ENCODE assay signal across 35 cellular contexts in genomic region chr14:97420211-97420610, GRCh38.
DNase-seq lines count a peak whose midpoint lies in the region; ATAC-seq, FAIRE-seq and TF ChIP-seq lines count a peak whose summit lies in the region.
"Had no signal": no experiment of that assay in that cellular context is flagged by ENCODE, and none has a peak within 500 bp of the region (broad histone marks: within the 10 kb centered on the region; RNA-seq: fewer than 3 reads in every experiment).

No MANE protein-coding gene starts in this region.

- RAD21 ChIA-PET in GM12878 (lab: Charles Lee; ENCODE audit: unreplicated experiment): interaction anchor here (1.0 to 1.3 kb wide), 2 partner anchors 12 to 13 kb away, joined by 3 to 4 read pairs; no protein-coding TSS in a partner anchor

- in situ Hi-C loops in GM12878 (cut with MboI): no loop called here

- H4K20me1 ChIP-seq in GM23338 (replicated peaks; ENCODE audit: insufficient read depth) (no peaks in the 10 kb centered on the region), GM12878 (ENCODE audit: control insufficient read depth, insufficient read depth) (no peaks in the 10 kb centered on the region)
- H4K20me1 ChIP-seq: BLaER1; BLaER1 treated with 17β-estradiol and CSF1 and Interleukin-3, amounts not matched to agents 10 nM and 100 nM had no signal

- SMC1A ChIA-PET in GM12878 (lab: Charles Lee; ENCODE audit: uncharacterized antibody, unreplicated experiment): interaction anchor here (11.6 kb wide), 1 partner anchor 15 kb away, joined by 88 read pairs; no protein-coding TSS in a partner anchor

- H3K4me3 ChIP-seq in GM12865 (ENCODE audit: low read depth, low read length) (no peak overlapping the region), GM23338 (no peak overlapping the region), GM12878 (no peak overlapping the region)
- H3K4me3 ChIP-seq: A549; BLaER1; BLaER1 treated with 17β-estradiol and CSF1 and Interleukin-3, amounts not matched to agents 10 nM and 100 nM had no signal

- POLR2A ChIA-PET in GM12878 (lab: Charles Lee): no interaction called here

- H3K9me3 ChIP-seq in GM12878 (replicated peaks; ENCODE audit: control insufficient read depth, insufficient read depth, low read length): no peaks in the 10 kb centered on the region; the same call in 1 of the 3 replicates
- H3K9me3 ChIP-seq: A549; BE2C; BLaER1; BLaER1 treated with 17β-estradiol and CSF1 and Interleukin-3, amounts not matched to agents 10 nM and 100 nM; Caco-2 had no signal

- peaks cover 3% of the 10 kb centered on the region; the same call in 1 of the 2 replicates for H3F3A ChIP-seq in GM23338 (replicated peaks; ENCODE audit: low read depth)

- H3K36me3 Mint-ChIP-seq in GM23338 (ENCODE audit: low read depth): no peaks in the 10 kb centered on the region
- H3K36me3 Mint-ChIP-seq in stimulated activated naive B cell treated with anti-CD40 and anti-IgM and Interleukin-4, amounts not matched to agents 10 μg/mL and 1 μg/mL and 100 μg/mL, for 72 hours: no peaks in the 10 kb centered on the region
- H3K36me3 Mint-ChIP-seq: CD14-positive monocyte; CD4-positive, alpha-beta memory T cell; CD4-positive, CD25-positive, alpha-beta regulatory T cell; CD8-positive, alpha-beta memory T cell; CD8-positive, alpha-beta T cell had no signal

- no peak overlapping the region for H3K4me2 ChIP-seq in GM23338
- no peak overlapping the region for H3K4me2 ChIP-seq in GM12878 (ENCODE audit: control insufficient read depth, insufficient read depth)
- H3K4me2 ChIP-seq: A549; BLaER1; BLaER1 treated with 17β-estradiol and CSF1 and Interleukin-3, amounts not matched to agents 10 nM and 100 nM had no signal

- no peaks in the 10 kb centered on the region for H3K36me3 ChIP-seq in GM23338 (ENCODE audit: insufficient read depth)
- H3K36me3 ChIP-seq in GM12878 (ENCODE audit: control insufficient read depth in 2 of 2, insufficient read depth in 2 of 2, low read length in 1 of 2): no peaks in the 10 kb centered on the region
- H3K36me3 ChIP-seq: BE2C; BLaER1; BLaER1 treated with 17β-estradiol and CSF1 and Interleukin-3, amounts not matched to agents 10 nM and 100 nM had no signal

- no peak overlapping the region for H3K9ac ChIP-seq in GM12878 (ENCODE audit: control insufficient read depth, insufficient read depth, low read length)
- H3K9ac ChIP-seq: BLaER1; BLaER1 treated with 17β-estradiol and CSF1 and Interleukin-3, amounts not matched to agents 10 nM and 100 nM had no signal

- intact Hi-C loops in GM12878 (cut with micrococcal nuclease; ENCODE audit: unreplicated experiment): no loop called here

- BruUV-seq in GM12878 (replicated peaks; lab: Mats Ljungman, UMichigan): no TSS peak

- H3K4me1 ChIP-seq in GM23338 (ENCODE audit: insufficient read depth): peaks cover 28% of the 10 kb centered on the region
- H3K4me1 ChIP-seq in GM12878 (ENCODE audit: control insufficient read depth, insufficient read depth, low read length): peaks cover 3% of the 10 kb centered on the region; the same call in 1 of the 2 replicates
- H3K4me1 ChIP-seq: A549; BE2C; BLaER1; BLaER1 treated with 17β-estradiol and CSF1 and Interleukin-3, amounts not matched to agents 10 nM and 100 nM; Caco-2 had no signal

- H2AFZ ChIP-seq in GM23338: peak overlapping the region; percentile 12; the same call in 1 of the 2 replicates
- H2AFZ ChIP-seq in GM12878 (ENCODE audit: control insufficient read depth, low read depth, low read length): no peak overlapping the region

- no peak for FAIRE-seq in GM12878 (lab: Jason Lieb, UNC)
- FAIRE-seq: A204.1, A549, D721Med had no signal

- H3K9me3 Mint-ChIP-seq in GM23338: no peaks in the 10 kb centered on the region
- no peaks in the 10 kb centered on the region for H3K9me3 Mint-ChIP-seq in stimulated activated naive B cell treated with anti-CD40 and anti-IgM and Interleukin-4, amounts not matched to agents 10 μg/mL and 1 μg/mL and 100 μg/mL, for 72 hours
- H3K9me3 Mint-ChIP-seq: CD4-positive, alpha-beta memory T cell; CD4-positive, alpha-beta T cell; CD8-positive, alpha-beta memory T cell; CD8-positive, alpha-beta T cell had no signal

- H3K27ac Mint-ChIP-seq in GM23338: no peak overlapping the region
- no peak overlapping the region for H3K27ac Mint-ChIP-seq in stimulated activated naive B cell treated with anti-CD40 and anti-IgM and Interleukin-4, amounts not matched to agents 10 μg/mL and 1 μg/mL and 100 μg/mL, for 72 hours
- H3K27ac Mint-ChIP-seq: B cell; CD14-positive monocyte; CD4-positive, alpha-beta memory T cell; CD4-positive, alpha-beta T cell; CD4-positive, CD25-positive, alpha-beta regulatory T cell; CD8-positive, alpha-beta memory T cell; CD8-positive, alpha-beta T cell had no signal

- TF ChIP-seq CTCF in GM12865 (IDR thresholded peaks at IDR 0.05; ENCODE audit: insufficient read depth, low read depth, low read length, missing control alignments): no peak
- TF ChIP-seq CTCF in GM23338 (conservative IDR thresholded peaks at IDR 0.05; ENCODE audit: low read depth in 2 of 2): no peak
- no peak for TF ChIP-seq CTCF in GM12878 (IDR thresholded peaks at IDR 0.05 in 2 of 3, conservative IDR thresholded peaks at IDR 0.05 in 1 of 3; ENCODE audit: control insufficient read depth in 2 of 3, extremely low read depth in 1 of 3, insufficient read depth in 1 of 3, low read depth in 3 of 3, low read length in 3 of 3)

- TF ChIP-seq POLR2A in GM12878 (IDR thresholded peaks at IDR 0.05; ENCODE audit: low read depth, low read length): no peak

- no peak for ATAC-seq in GM23338
- ATAC-seq in GM12878: no peak
- no peak for ATAC-seq in stimulated activated naive B cell treated with anti-CD40 and anti-IgM and Interleukin-4, amounts not matched to agents 10 μg/mL and 1 μg/mL and 100 μg/mL, for 72 hours (replicated peaks)
- ATAC-seq: A549; CD8-positive, alpha-beta T cell had no signal

- CTCF ChIA-PET in GM12878 (lab: Yijun Ruan, JAX): interaction anchor here (1.1 kb wide), 1 partner anchor 120 kb away, joined by 3 read pairs; no protein-coding TSS in a partner anchor

- no peak for TF ChIP-seq EP300 in GM12878 (IDR thresholded peaks at IDR 0.05; ENCODE audit: borderline replicate concordance in 1 of 2, control insufficient read depth in 1 of 2, low read depth in 2 of 2, low read length in 2 of 2)

- H3K4me3 Mint-ChIP-seq in GM23338: no peak overlapping the region
- no peak overlapping the region for H3K4me3 Mint-ChIP-seq in stimulated activated naive B cell treated with anti-CD40 and anti-IgM and Interleukin-4, amounts not matched to agents 10 μg/mL and 1 μg/mL and 100 μg/mL, for 72 hours
- H3K4me3 Mint-ChIP-seq: B cell; CD14-positive monocyte; CD4-positive, alpha-beta memory T cell; CD4-positive, alpha-beta T cell; CD4-positive, CD25-positive, alpha-beta regulatory T cell; CD8-positive, alpha-beta memory T cell; CD8-positive, alpha-beta T cell had no signal

- DNase-seq in GM12865 (ENCODE audit: low read depth) (peak; percentile 76), GM23338 (ENCODE audit: low spot score) (no peak), GM12878 (ENCODE audit: low read depth, low spot score) (no peak), iPS-NIHi11 (ENCODE audit: low spot score) (no peak), hepatic stellate cell (ENCODE audit: low spot score) (no peak)
- DNase-seq in stimulated activated naive B cell treated with anti-CD40 and anti-IgM and Interleukin-4, amounts not matched to agents 10 μg/mL and 1 μg/mL and 100 μg/mL, for 72 hours: no peak
- DNase-seq: 8988T; ACHN; AML-193; BE2C; C1 segment of cervical spinal cord; Caco-2; Calu3; CD4-positive, alpha-beta memory T cell; CD4-positive, alpha-beta T cell; CD4-positive, CD25-positive, alpha-beta regulatory T cell; CD8-positive, alpha-beta memory T cell; CD8-positive, alpha-beta T cell; COR-L47; DMS 273 treated with DMSO at 0.1 percent for 48 hours; DMS153; DMS53; DMS79; DMS79 treated with DMSO at 0.1 percent for 48 hours; DND-41; EL had no signal

- H3K27me3 ChIP-seq in GM23338 (ENCODE audit: insufficient read depth) (no peaks in the 10 kb centered on the region), GM12878 (replicated peaks in 1 of 2; ENCODE audit: control insufficient read depth in 2 of 2, insufficient read depth in 2 of 2, low read length in 1 of 2) (no peaks in the 10 kb centered on the region)
- H3K27me3 ChIP-seq: BE2C; BLaER1; BLaER1 treated with 17β-estradiol and CSF1 and Interleukin-3, amounts not matched to agents 10 nM and 100 nM had no signal

- H3K79me2 ChIP-seq in GM23338 (replicated peaks; ENCODE audit: insufficient read depth) (no peaks in the 10 kb centered on the region), GM12878 (ENCODE audit: control insufficient read depth, insufficient read depth, low read length) (no peaks in the 10 kb centered on the region)

- 31% methylated on average over 6 of the region's 6 CpGs for WGBS in GM12878 (ENCODE audit: insufficient coverage, insufficient replicate concordance, low lambda C conversion rate, missing lambda C conversion rate)

- H3K27ac ChIP-seq in GM23338 (ENCODE audit: low read depth) (no peak overlapping the region), GM12878 (ENCODE audit: control insufficient read depth, insufficient read depth) (no peak overlapping the region; the same call in 1 of the 2 replicates)
- H3K27ac ChIP-seq: 22Rv1; A549; BLaER1; BLaER1 treated with 17β-estradiol and CSF1 and Interleukin-3, amounts not matched to agents 10 nM and 100 nM; C4-2B had no signal

- no peak for TF ChIP-seq RAD21 in GM12878 (IDR thresholded peaks at IDR 0.05; ENCODE audit: insufficient read depth, low read depth, low read length)

- H3K4me1 Mint-ChIP-seq in GM23338: peaks cover 29% of the 10 kb centered on the region
- no peaks in the 10 kb centered on the region for H3K4me1 Mint-ChIP-seq in stimulated activated naive B cell treated with anti-CD40 and anti-IgM and Interleukin-4, amounts not matched to agents 10 μg/mL and 1 μg/mL and 100 μg/mL, for 72 hours
- H3K4me1 Mint-ChIP-seq: B cell, CD14-positive monocyte had no signal

- peaks cover 2% of the 10 kb centered on the region for H3K27me3 Mint-ChIP-seq in GM23338 (ENCODE audit: insufficient read depth, low read depth, poor library complexity)
- H3K27me3 Mint-ChIP-seq in stimulated activated naive B cell treated with anti-CD40 and anti-IgM and Interleukin-4, amounts not matched to agents 10 μg/mL and 1 μg/mL and 100 μg/mL, for 72 hours: peaks cover 6 to 18% of the 10 kb centered on the region in 2 donors
- H3K27me3 Mint-ChIP-seq: CD4-positive, alpha-beta T cell; CD8-positive, alpha-beta memory T cell had no signal

- no peaks in the 10 kb centered on the region for H3K9me2 ChIP-seq in GM23338 (ENCODE audit: insufficient read depth)

TF ChIP-seq in GM23338, 12 proteins besides CTCF, POLR2A, EP300 and RAD21 (continues in another document):
- TF ChIP-seq ZNF331 (CRISPR knock-in tag; IDR thresholded peaks at IDR 0.05; ENCODE audit: low read depth): no peak
- no peak for TF ChIP-seq ZNF114 (CRISPR knock-in tag; IDR thresholded peaks at IDR 0.05)

TF ChIP-seq in GM12878, 131 proteins besides CTCF, POLR2A, EP300 and RAD21 (continues in another document):
- TF ChIP-seq POU2F2 (IDR thresholded peaks at IDR 0.05; ENCODE audit: borderline replicate concordance, low read depth, low read length): no peak
- no peak for TF ChIP-seq EZH2 (IDR thresholded peaks at IDR 0.05; ENCODE audit: borderline replicate concordance, control insufficient read depth, low read depth, low read length)
